8 cellular contexts compared by ENCODE assay signal in the genomic region with DNA sequence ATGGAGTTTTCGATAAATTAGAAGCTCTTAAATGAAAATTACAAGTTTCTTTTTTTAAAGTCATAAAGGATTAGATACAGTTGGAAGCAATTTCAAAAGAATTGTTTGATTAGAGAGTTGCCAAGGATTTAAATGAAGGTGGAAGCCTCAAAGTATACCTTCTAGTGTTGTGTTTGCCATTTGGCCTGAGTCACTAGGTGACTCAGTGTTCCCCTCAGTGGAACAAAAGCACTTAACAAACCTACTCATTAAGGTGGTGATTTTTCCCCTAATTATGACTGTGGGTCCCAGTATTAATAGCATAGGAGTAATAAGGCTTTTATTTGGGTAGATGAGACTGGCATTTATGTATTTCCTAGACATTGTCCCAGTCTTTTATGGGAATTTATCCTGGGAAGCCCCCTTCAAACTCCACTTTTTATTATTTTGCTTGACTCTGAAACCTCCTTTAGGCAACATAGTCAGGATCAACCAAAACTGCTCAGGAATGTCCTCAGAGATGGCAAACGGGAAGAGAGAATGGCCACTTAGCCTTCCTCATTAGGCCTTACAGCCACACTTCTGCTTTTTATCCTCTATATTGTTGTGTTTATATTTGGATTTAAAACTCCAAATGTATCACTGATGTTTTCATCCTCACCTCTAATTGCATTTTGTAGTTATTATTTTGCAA.
A peak's percentile ranks its signal among the peaks of the same experiment; 100 is the strongest.
DNase-seq lines count a peak whose midpoint lies in the region; ATAC-seq and TF ChIP-seq lines count a peak whose summit lies in the region.

No MANE protein-coding gene starts in this region.

- peak; percentile 71 for DNase-seq in Daoy (ENCODE audit: low read depth)
- no peak for DNase-seq in activated T-helper 1 cell treated with anti-CD3 and anti-CD28 coated beads, Interleukin-12 subunit alpha, Interleukin-12 subunit beta, Interleukin-2, Interleukin-4 antibody, amounts not matched to agents 30 ng/mL and 10 ng/mL and 1 ng/mL, durations not matched to agents 14 hours and 24 hours and 36 hours (ENCODE audit: low spot score)
- DNase-seq in memory B cell (ENCODE audit: low spot score in 2 of 2), result no peak
- no peak for DNase-seq in BE2C
- no peak for DNase-seq in NCI-H226

- no peaks in the 10 kb centered on the region for H3K27me3 Mint-ChIP-seq in activated T-helper 1 cell treated with anti-CD3 and anti-CD28 coated beads, Interleukin-12 subunit alpha, Interleukin-12 subunit beta, Interleukin-2, Interleukin-4 antibody, amounts not matched to agents 30 ng/mL and 10 ng/mL and 1 ng/mL, durations not matched to agents 14 hours and 24 hours and 36 hours (ENCODE audit: insufficient read depth)
- no peaks in the 10 kb centered on the region for H3K27me3 Mint-ChIP-seq in memory B cell

- no peaks in the 10 kb centered on the region for H3K27me3 ChIP-seq in BE2C

- H3K9me3 ChIP-seq in BE2C, result no peaks in the 10 kb centered on the region

- no peak overlapping the region for H3K4me3 Mint-ChIP-seq in activated T-helper 1 cell treated with anti-CD3 and anti-CD28 coated beads, Interleukin-12 subunit alpha, Interleukin-12 subunit beta, Interleukin-2, Interleukin-4 antibody, amounts not matched to agents 30 ng/mL and 10 ng/mL and 1 ng/mL, durations not matched to agents 14 hours and 24 hours and 36 hours
- no peak overlapping the region for H3K4me3 Mint-ChIP-seq in memory B cell

- peak overlapping the region; percentile 69 for H3K27ac Mint-ChIP-seq in activated T-helper 1 cell treated with anti-CD3 and anti-CD28 coated beads, Interleukin-12 subunit alpha, Interleukin-12 subunit beta, Interleukin-2, Interleukin-4 antibody, amounts not matched to agents 30 ng/mL and 10 ng/mL and 1 ng/mL, durations not matched to agents 14 hours and 24 hours and 36 hours
- peak overlapping the region; percentile 1 for H3K27ac Mint-ChIP-seq in memory B cell

- H3K36me3 Mint-ChIP-seq in activated T-helper 1 cell treated with anti-CD3 and anti-CD28 coated beads, Interleukin-12 subunit alpha, Interleukin-12 subunit beta, Interleukin-2, Interleukin-4 antibody, amounts not matched to agents 30 ng/mL and 10 ng/mL and 1 ng/mL, durations not matched to agents 14 hours and 24 hours and 36 hours (ENCODE audit: low read depth), result peaks cover 7% of the 10 kb centered on the region
- H3K36me3 Mint-ChIP-seq in memory B cell, result peaks cover 22% of the 10 kb centered on the region

- H3K4me3 ChIP-seq in BE2C (ENCODE audit: low read depth, low read length), result no peak overlapping the region

- H3K4me1 Mint-ChIP-seq in activated T-helper 1 cell treated with anti-CD3 and anti-CD28 coated beads, Interleukin-12 subunit alpha, Interleukin-12 subunit beta, Interleukin-2, Interleukin-4 antibody, amounts not matched to agents 30 ng/mL and 10 ng/mL and 1 ng/mL, durations not matched to agents 14 hours and 24 hours and 36 hours (ENCODE audit: low read depth), result peaks cover 32% of the 10 kb centered on the region
- H3K4me1 Mint-ChIP-seq in memory B cell, result peaks cover 6% of the 10 kb centered on the region

- no peak for TF ChIP-seq CTCF in BE2C (IDR thresholded peaks at IDR 0.05; ENCODE audit: low read depth, low read length)

- H3K9me3 Mint-ChIP-seq in activated T-helper 1 cell treated with anti-CD3 and anti-CD28 coated beads, Interleukin-12 subunit alpha, Interleukin-12 subunit beta, Interleukin-2, Interleukin-4 antibody, amounts not matched to agents 30 ng/mL and 10 ng/mL and 1 ng/mL, durations not matched to agents 14 hours and 24 hours and 36 hours, result peaks cover 6% of the 10 kb centered on the region
- H3K9me3 Mint-ChIP-seq in memory B cell, result peaks cover 2% of the 10 kb centered on the region

- no peaks in the 10 kb centered on the region for H3K36me3 ChIP-seq in BE2C

- intact Hi-C loops in activated T-helper 1 cell treated with anti-CD3 and anti-CD28 coated beads, Interleukin-12 subunit alpha, Interleukin-12 subunit beta, Interleukin-2, Interleukin-4 antibody, amounts not matched to agents 30 ng/mL and 10 ng/mL and 1 ng/mL, durations not matched to agents 14 hours and 24 hours and 36 hours (cut with micrococcal nuclease), result loop anchor here (1.0 to 5.0 kb wide), 2 partner anchors 46 to 163 kb away; a partner anchor contains a TSS

- no peaks in the 10 kb centered on the region for H3K4me1 ChIP-seq in BE2C

- ATAC-seq in HG02885 (IDR thresholded peaks at IDR 0.05; ENCODE audit: poor library complexity, unreplicated experiment), result peak; percentile 16
- no peak for ATAC-seq in memory B cell (ENCODE audit: low read depth)
- no peak for ATAC-seq in GM21367 (IDR thresholded peaks at IDR 0.05; ENCODE audit: unreplicated experiment)
- no peak for ATAC-seq in GM18517 (IDR thresholded peaks at IDR 0.05; ENCODE audit: unreplicated experiment)
